Comparison of ENCODE assay signal across 24 cellular contexts in genomic region chr3:141933421-141934300, GRCh38. TPM values are rescaled to one million over a fixed set of nuclear protein-coding genes. Genes with fewer than 3 reads are reported as not detected.
DNase-seq lines count a peak whose midpoint lies in the region; ATAC-seq, FAIRE-seq and TF ChIP-seq lines count a peak whose summit lies in the region.
"Had no signal": no experiment of that assay in that cellular context is flagged by ENCODE, and none has a peak within 500 bp of the region (broad histone marks: within the 10 kb centered on the region; RNA-seq: fewer than 3 reads in every experiment).

No MANE protein-coding gene starts in this region.

- H3K4me1 ChIP-seq in HepG2 (ENCODE audit: insufficient read depth, low read length): no peaks in the 10 kb centered on the region
- no peaks in the 10 kb centered on the region for H3K4me1 ChIP-seq in right lobe of liver
- peaks cover 11% of the 10 kb centered on the region for H3K4me1 ChIP-seq in Panc1 (ENCODE audit: control insufficient read depth, insufficient read depth, low read length)
- H3K4me1 ChIP-seq: HAP-1, upper lobe of left lung had no signal

- WGBS in HepG2 (ENCODE audit: low lambda C conversion rate): 81% methylated on average over 14 of the region's 16 CpGs
- WGBS in right lobe of liver (ENCODE audit: insufficient coverage, low coverage, low lambda C conversion rate, missing lambda C conversion rate): 87% methylated on average over 12 of the region's 16 CpGs

- no peak for TF ChIP-seq CTCF in HepG2 (CRISPR knock-in tag; IDR thresholded peaks at IDR 0.05)
- TF ChIP-seq CTCF in right lobe of liver (IDR thresholded peaks at IDR 0.05): no peak
- no peak for TF ChIP-seq CTCF in Panc1 (IDR thresholded peaks at IDR 0.05)

- no peak for FAIRE-seq in HepG2 (lab: Jason Lieb, UNC)
- FAIRE-seq: frontal cortex had no signal

- ATAC-seq in HepG2: peak; percentile 15; the same call in 2 of the 3 replicates
- no peak for ATAC-seq in right lobe of liver
- peak; percentile 33 for ATAC-seq in Panc1
- no peak for ATAC-seq in HG02571 (IDR thresholded peaks at IDR 0.05; ENCODE audit: unreplicated experiment)
- ATAC-seq in GM18861 (IDR thresholded peaks at IDR 0.05; ENCODE audit: unreplicated experiment): no peak
- ATAC-seq: sciatic nerve; SK-N-SH treated with all-trans-retinoic acid at 6 μM for 48 hours; stimulated activated naive CD8-positive, alpha-beta T cell treated with anti-CD3 and anti-CD28 coated beads, Interleukin-15, Interleukin-2, amounts not matched to agents 100 U/mL and 50 U/mL, for 24 hours had no signal

- H3K9ac ChIP-seq in HepG2 (ENCODE audit: insufficient read depth, low read depth, low read length): no peak overlapping the region

- POLR2A ChIA-PET in HepG2 (lab: Yijun Ruan, JAX): no interaction called here
- POLR2A ChIA-PET in Panc1 (lab: Charles Lee): no interaction called here

- DNase-seq in HepG2 (ENCODE audit: low spot score) (no peak), right lobe of liver (no peak), Panc1 (ENCODE audit: low read depth, low spot score) (no peak), myocyte (ENCODE audit: low read depth) (peak; percentile 87), C1 segment of cervical spinal cord (lab: John Stamatoyannopoulos, UW) (no peak), iPS-NIHi11 (ENCODE audit: low spot score) (no peak)
- DNase-seq: activated CD4-positive, alpha-beta T cell treated with anti-CD3 and anti-CD28 coated beads for 4 hours; activated CD8-positive, alpha-beta memory T cell treated with anti-CD3 and anti-CD28 coated beads, Interleukin-2, amount 50 U/mL, for 48 hours; activated naive CD8-positive, alpha-beta T cell treated with anti-CD3 and anti-CD28 coated beads, Interleukin-2, amount 10 ng/mL, durations not matched to agents 7 days and 5 days; brain microvascular endothelial cell; CD8-positive, alpha-beta memory T cell; cortex of kidney; NCI-H1092 treated with DMSO at 0.1 percent for 48 hours; occipital lobe; stimulated activated naive CD8-positive, alpha-beta T cell treated with anti-CD3 and anti-CD28 coated beads, Interleukin-15, Interleukin-2, amounts not matched to agents 100 U/mL and 50 U/mL, for 24 hours; upper lobe of left lung had no signal

- H3K4me2 ChIP-seq in HepG2 (ENCODE audit: low read depth, low read length): no peak overlapping the region

- no peaks in the 10 kb centered on the region for H3K36me3 ChIP-seq in HepG2 (replicated peaks in 1 of 2; ENCODE audit: control insufficient read depth in 1 of 2, insufficient read depth in 2 of 2, low read length in 2 of 2)
- H3K36me3 ChIP-seq in right lobe of liver: no peaks in the 10 kb centered on the region
- no peaks in the 10 kb centered on the region for H3K36me3 ChIP-seq in Panc1 (ENCODE audit: control insufficient read depth, insufficient read depth, low read length)
- H3K36me3 ChIP-seq: brain microvascular endothelial cell, HAP-1, Peyer's patch, upper lobe of left lung had no signal

- BruUV-seq in HepG2 (replicated peaks; lab: Mats Ljungman, UMichigan) (no TSS peak), Panc1 (replicated peaks; lab: Mats Ljungman, UMichigan) (no TSS peak)

- TF ChIP-seq RAD21 in HepG2 (CRISPR knock-in tag; IDR thresholded peaks at IDR 0.05): no peak

- H3K27me3 ChIP-seq in HepG2 (ENCODE audit: control insufficient read depth in 1 of 2, insufficient read depth in 2 of 2, low read length in 2 of 2) (no peaks in the 10 kb centered on the region), right lobe of liver (no peaks in the 10 kb centered on the region), Panc1 (ENCODE audit: control insufficient read depth, insufficient read depth, low read length) (no peaks in the 10 kb centered on the region)
- H3K27me3 ChIP-seq: brain microvascular endothelial cell, Peyer's patch, upper lobe of left lung had no signal

- no peak for TF ChIP-seq POLR2A in HepG2 (IDR thresholded peaks at IDR 0.05; ENCODE audit: insufficient read depth in 1 of 2, low read depth in 2 of 2, low read length in 2 of 2)
- TF ChIP-seq POLR2A in right lobe of liver (IDR thresholded peaks at IDR 0.05): no peak

- H4K20me1 ChIP-seq in HepG2 (ENCODE audit: insufficient read depth, low read length): no peaks in the 10 kb centered on the region

- intact Hi-C loops in HepG2 (cut with micrococcal nuclease; ENCODE audit: unreplicated experiment) (no loop called here), right lobe of liver (cut with DNase I) (no loop called here), Panc1 (cut with micrococcal nuclease; ENCODE audit: unreplicated experiment) (no loop called here)

- no peak for TF ChIP-seq EP300 in HepG2 (IDR thresholded peaks at IDR 0.05; ENCODE audit: low read depth in 2 of 2, low read length in 2 of 2)
- no peak for TF ChIP-seq EP300 in HepG2 (CRISPR knock-in tag; IDR thresholded peaks at IDR 0.05; ENCODE audit: borderline replicate concordance)

- in situ Hi-C loops in HepG2 (cut with HindIII; ENCODE audit: extremely low pct_ligation_motif_present, low pct_unique_long_range_greater_than_20kb): no loop called here
- in situ Hi-C loops in Panc1 (cut with HindIII; ENCODE audit: low pct_unique_long_range_greater_than_20kb, low sequenced_read_pairs): no loop called here

- H3K27ac ChIP-seq in HepG2 (ENCODE audit: extremely low read length, insufficient read depth, low read length): no peak overlapping the region
- H3K27ac ChIP-seq in right lobe of liver: no peak overlapping the region
- H3K27ac ChIP-seq in Panc1 (ENCODE audit: low read length): no peak overlapping the region
- H3K27ac ChIP-seq: brain microvascular endothelial cell, HL-60, Peyer's patch, upper lobe of left lung had no signal

- no peaks in the 10 kb centered on the region for H3K9me3 ChIP-seq in HepG2 (ENCODE audit: low read length)
- H3K9me3 ChIP-seq in right lobe of liver: no peaks in the 10 kb centered on the region
- H3K9me3 ChIP-seq in Panc1 (ENCODE audit: control insufficient read depth, insufficient read depth, low read depth, low read length): no peaks in the 10 kb centered on the region
- H3K9me3 ChIP-seq: HAP-1, Peyer's patch, upper lobe of left lung had no signal

- H3K4me3 ChIP-seq in HepG2 (replicated peaks in 1 of 3; ENCODE audit: insufficient read depth in 1 of 3, low read depth in 2 of 3, low read length in 3 of 3) (no peak overlapping the region), right lobe of liver (no peak overlapping the region), Panc1 (ENCODE audit: low read depth in 2 of 2, low read length in 2 of 2) (no peak overlapping the region)
- H3K4me3 ChIP-seq: HAP-1, Peyer's patch, upper lobe of left lung had no signal

- H3K79me2 ChIP-seq in HepG2 (ENCODE audit: insufficient read depth, low read length): no peaks in the 10 kb centered on the region

- CTCF ChIA-PET in HepG2 (lab: Yijun Ruan, JAX; ENCODE audit: low intra/inter-chr PET ratio, low total read pairs) (no interaction called here), Panc1 (lab: Charles Lee) (interaction anchor here (0.6 kb wide), 1 partner anchor 257 kb away, joined by 3 read pairs; no protein-coding TSS in a partner anchor)

- H2AFZ ChIP-seq in HepG2 (ENCODE audit: low read length): no peak overlapping the region

TF ChIP-seq in HepG2, 621 proteins besides CTCF, POLR2A, EP300 and RAD21 (continues in another document):
- TF ChIP-seq HHEX (CRISPR knock-in tag; IDR thresholded peaks at IDR 0.05) (no peak), HOXA5 (CRISPR knock-in tag; IDR thresholded peaks at IDR 0.05) (no peak), ETV5 (CRISPR knock-in tag; IDR thresholded peaks at IDR 0.05; ENCODE audit: borderline replicate concordance) (no peak), ATM (IDR thresholded peaks at IDR 0.05; ENCODE audit: borderline replicate concordance) (no peak), ATF3 (CRISPR knock-in tag; IDR thresholded peaks at IDR 0.05) (no peak)

RNA-seq across cellular contexts. Expression of gene ATP1B3, which starts 57.2 kb away (rescaled TPM):
- total RNA-seq in HepG2 (2016; rRNA removed; fragmentation: Illumina TruSeq; extraction: Trizol): 61.6 and 84.3 TPM in 2 replicates
- total RNA-seq in HepG2 (2016; cell fraction: cytosol; rRNA removed; fragmentation: Illumina TruSeq; extraction: Trizol; ENCODE audit: low read depth): 17.6 and 23.7 TPM in 2 replicates
- 60.7 and 84.6 TPM in 2 replicates for total RNA-seq in HepG2 (2016; cell fraction: insoluble cytoplasmic fraction; rRNA removed; fragmentation: Illumina TruSeq; extraction: Trizol)
- 41.4 and 48.2 TPM in 2 replicates for total RNA-seq in HepG2 (2016; cell fraction: membrane; rRNA removed; fragmentation: Illumina TruSeq; extraction: Trizol)
- total RNA-seq in HepG2 (2016; cell fraction: nucleus; rRNA removed; fragmentation: Illumina TruSeq; extraction: Trizol): 107 and 136 TPM in 2 replicates
- polyA plus RNA-seq in HepG2 (2011; rRNA removed): 65.8 and 93.6 TPM in 2 replicates
- 60.4 and 102 TPM in 2 replicates for polyA plus RNA-seq in HepG2 (2011; cell fraction: cytosol; rRNA removed)
- 27.5 and 41.2 TPM in 2 replicates for polyA plus RNA-seq in HepG2 (2011; cell fraction: nucleus; rRNA removed)
- 108 TPM in 2 replicates for polyA plus RNA-seq in HepG2 (2012)
- 33.3 and 33.4 TPM in 2 replicates for polyA plus RNA-seq in HepG2 (2016; cell fraction: cytosol; fragmentation: Illumina TruSeq; extraction: Trizol; ENCODE audit: low read depth)
- 90.6 and 101 TPM in 2 replicates for polyA plus RNA-seq in HepG2 (2016; cell fraction: insoluble cytoplasmic fraction; fragmentation: Illumina TruSeq; extraction: Trizol; ENCODE audit: low read depth)
- polyA plus RNA-seq in HepG2 (2016; cell fraction: membrane; fragmentation: Illumina TruSeq; extraction: Trizol; ENCODE audit: low read depth): 46.3 and 50.2 TPM in 2 replicates
- 276 and 302 TPM in 2 replicates for polyA plus RNA-seq in HepG2 (2016; cell fraction: nucleus; fragmentation: Illumina TruSeq; extraction: Trizol; ENCODE audit: insufficient read depth, low read depth)
- 36.0 and 221 TPM in 2 replicates for polyA minus RNA-seq in HepG2 (2011; rRNA and poly(A)+ RNA removed; ENCODE audit: low replicate concordance)
- polyA minus RNA-seq in HepG2 (2011; cell fraction: cytosol; rRNA and poly(A)+ RNA removed): 33.3 and 35.0 TPM in 2 replicates
- 20.1 and 20.8 TPM in 2 replicates for polyA minus RNA-seq in HepG2 (2011; cell fraction: nucleus; rRNA and poly(A)+ RNA removed)
- 10 to 100 TPM in 3 of 6 experiments, 1 to 10 TPM in 3; 6.6 to 19.4 (median 9.3) TPM for total RNA-seq in right lobe of liver
- 201 TPM for total RNA-seq in Panc1 (2021; ENCODE audit: unreplicated experiment)
- polyA plus RNA-seq in Panc1 (2012; ENCODE audit: insufficient read length): 138 TPM
- total RNA-seq in myocyte: 83.4 and 141 TPM in 2 replicates
- polyA plus RNA-seq in myocyte (2012): 181 TPM

Comparison
In these comparisons a context has a peak if more than half of its experiments do, and no peak if none do; other contexts are left out.
1. ATAC-seq: peak in HepG2 (single experiment) and Panc1 (single experiment); none in right lobe of liver (0 of 4), HG02571 (single experiment) and GM18861 (single experiment).